In the genomic region with DNA sequence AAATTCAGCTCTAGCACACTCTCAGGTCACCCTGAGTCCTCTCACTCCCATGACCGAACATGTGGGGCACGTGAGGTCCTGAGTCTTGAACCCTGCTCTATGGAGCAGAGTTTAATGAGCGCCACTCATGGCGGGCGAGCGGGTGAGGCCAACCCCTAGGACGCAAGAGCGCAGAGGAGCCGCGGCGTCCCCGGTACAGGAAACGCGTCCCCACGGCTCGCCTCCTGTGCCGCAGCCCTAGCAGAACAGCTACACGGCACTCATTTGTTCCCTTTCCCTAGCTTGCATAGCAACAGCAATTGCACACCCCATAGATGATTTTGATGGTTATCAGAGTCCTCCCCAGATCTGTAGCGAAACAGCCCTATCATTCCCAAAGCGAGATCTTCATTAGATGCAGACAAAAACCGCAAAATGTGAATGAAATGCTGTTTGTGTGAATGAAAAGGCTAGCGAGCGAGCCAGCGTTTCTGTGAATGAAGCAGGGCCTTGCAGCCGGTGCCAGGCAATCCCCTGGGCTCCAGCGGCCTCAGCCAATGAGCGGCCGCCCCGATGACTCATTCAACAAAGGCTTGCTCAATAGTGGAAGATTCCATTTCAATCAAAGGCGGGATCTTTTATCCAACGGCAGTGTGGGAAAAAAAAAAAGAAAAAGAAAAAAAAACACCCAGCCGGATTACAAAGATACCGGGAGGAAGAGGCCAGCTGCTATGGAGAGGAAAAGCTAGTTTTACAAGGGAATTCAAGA, we compare ENCODE assay signal across 1 cellular context.
A peak's percentile ranks its signal among the peaks of the same experiment; 100 is the strongest.
TF ChIP-seq lines count a peak whose summit lies in the region.

No MANE protein-coding gene starts in this region.

TF ChIP-seq in HepG2, 621 proteins besides CTCF, POLR2A, EP300 and RAD21 (continued from another document and continues in another):
- TF ChIP-seq SMAD9 (CRISPR knock-in tag; IDR thresholded peaks at IDR 0.05) (no peak), SOX6 (IDR thresholded peaks at IDR 0.05) (no peak), SOX6 (CRISPR knock-in tag; IDR thresholded peaks at IDR 0.05) (peak; percentile 17; the same call in 1 of the 2 replicates), ZNF543 (CRISPR knock-in tag; IDR thresholded peaks at IDR 0.05) (no peak), ZNF17 (CRISPR knock-in tag; IDR thresholded peaks at IDR 0.05) (no peak), ARNT2 (CRISPR knock-in tag; IDR thresholded peaks at IDR 0.05; ENCODE audit: low read depth) (no peak), EHMT2 (IDR thresholded peaks at IDR 0.05; ENCODE audit: borderline replicate concordance, low read depth, low read length) (no peak; the same call in 1 of the 2 replicates), HNF4A (CRISPR knock-in tag; IDR thresholded peaks at IDR 0.05) (peak; percentile 78), ZBTB7A (CRISPR knock-in tag; IDR thresholded peaks at IDR 0.05) (no peak), GLI4 (CRISPR knock-in tag; IDR thresholded peaks at IDR 0.05; ENCODE audit: borderline replicate concordance) (no peak), CREB1 (IDR thresholded peaks at IDR 0.05) (no peak), CREB1 (CRISPR knock-in tag; IDR thresholded peaks at IDR 0.05) (peak; percentile 65), FOSL2 (CRISPR knock-in tag; IDR thresholded peaks at IDR 0.05) (peak; percentile 97), ZNF230 (CRISPR knock-in tag; IDR thresholded peaks at IDR 0.05) (no peak), HMG20B (CRISPR knock-in tag; conservative IDR thresholded peaks at IDR 0.05) (peak; percentile 6; the same call in 1 of the 2 replicates), ZSCAN25 (CRISPR knock-in tag; IDR thresholded peaks at IDR 0.05) (no peak), BRD4 (CRISPR knock-in tag; IDR thresholded peaks at IDR 0.05) (no peak; the same call in 1 of the 2 replicates), NFYC (CRISPR knock-in tag; IDR thresholded peaks at IDR 0.05) (peak; percentile 83), RXRA (CRISPR knock-in tag; IDR thresholded peaks at IDR 0.05) (peak; percentile 29; the same call in 1 of the 2 replicates), SNRNP70 (IDR thresholded peaks at IDR 0.05; ENCODE audit: low read depth, low read length) (no peak), ZNF790 (CRISPR knock-in tag; IDR thresholded peaks at IDR 0.05; ENCODE audit: borderline replicate concordance) (no peak), IKZF4 (CRISPR knock-in tag; IDR thresholded peaks at IDR 0.05; ENCODE audit: borderline replicate concordance, low read depth, not compliant biosample characterization) (no peak), HHEX (CRISPR knock-in tag; IDR thresholded peaks at IDR 0.05) (no peak), JDP2 (CRISPR knock-in tag; IDR thresholded peaks at IDR 0.05; ENCODE audit: borderline replicate concordance) (no peak), ATF7 (IDR thresholded peaks at IDR 0.05) (peak; percentile 64), ATF7 (CRISPR knock-in tag; IDR thresholded peaks at IDR 0.05) (peak; percentile 81)
- TF ChIP-seq, protein P1, sequence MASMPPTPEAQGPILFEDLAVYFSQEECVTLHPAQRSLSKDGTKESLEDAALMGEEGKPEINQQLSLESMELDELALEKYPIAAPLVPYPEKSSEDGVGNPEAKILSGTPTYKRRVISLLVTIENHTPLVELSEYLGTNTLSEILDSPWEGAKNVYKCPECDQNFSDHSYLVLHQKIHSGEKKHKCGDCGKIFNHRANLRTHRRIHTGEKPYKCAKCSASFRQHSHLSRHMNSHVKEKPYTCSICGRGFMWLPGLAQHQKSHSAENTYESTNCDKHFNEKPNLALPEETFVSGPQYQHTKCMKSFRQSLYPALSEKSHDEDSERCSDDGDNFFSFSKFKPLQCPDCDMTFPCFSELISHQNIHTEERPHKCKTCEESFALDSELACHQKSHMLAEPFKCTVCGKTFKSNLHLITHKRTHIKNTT (CRISPR knock-in tag; IDR thresholded peaks at IDR 0.05), result no peak
- TF ChIP-seq, protein P2, sequence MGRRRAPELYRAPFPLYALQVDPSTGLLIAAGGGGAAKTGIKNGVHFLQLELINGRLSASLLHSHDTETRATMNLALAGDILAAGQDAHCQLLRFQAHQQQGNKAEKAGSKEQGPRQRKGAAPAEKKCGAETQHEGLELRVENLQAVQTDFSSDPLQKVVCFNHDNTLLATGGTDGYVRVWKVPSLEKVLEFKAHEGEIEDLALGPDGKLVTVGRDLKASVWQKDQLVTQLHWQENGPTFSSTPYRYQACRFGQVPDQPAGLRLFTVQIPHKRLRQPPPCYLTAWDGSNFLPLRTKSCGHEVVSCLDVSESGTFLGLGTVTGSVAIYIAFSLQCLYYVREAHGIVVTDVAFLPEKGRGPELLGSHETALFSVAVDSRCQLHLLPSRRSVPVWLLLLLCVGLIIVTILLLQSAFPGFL (CRISPR knock-in tag; IDR thresholded peaks at IDR 0.05), result no peak
- TF ChIP-seq, protein P3, sequence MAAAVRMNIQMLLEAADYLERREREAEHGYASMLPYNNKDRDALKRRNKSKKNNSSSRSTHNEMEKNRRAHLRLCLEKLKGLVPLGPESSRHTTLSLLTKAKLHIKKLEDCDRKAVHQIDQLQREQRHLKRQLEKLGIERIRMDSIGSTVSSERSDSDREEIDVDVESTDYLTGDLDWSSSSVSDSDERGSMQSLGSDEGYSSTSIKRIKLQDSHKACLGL (CRISPR knock-in tag; IDR thresholded peaks at IDR 0.05), result no peak
- TF ChIP-seq, protein P4, sequence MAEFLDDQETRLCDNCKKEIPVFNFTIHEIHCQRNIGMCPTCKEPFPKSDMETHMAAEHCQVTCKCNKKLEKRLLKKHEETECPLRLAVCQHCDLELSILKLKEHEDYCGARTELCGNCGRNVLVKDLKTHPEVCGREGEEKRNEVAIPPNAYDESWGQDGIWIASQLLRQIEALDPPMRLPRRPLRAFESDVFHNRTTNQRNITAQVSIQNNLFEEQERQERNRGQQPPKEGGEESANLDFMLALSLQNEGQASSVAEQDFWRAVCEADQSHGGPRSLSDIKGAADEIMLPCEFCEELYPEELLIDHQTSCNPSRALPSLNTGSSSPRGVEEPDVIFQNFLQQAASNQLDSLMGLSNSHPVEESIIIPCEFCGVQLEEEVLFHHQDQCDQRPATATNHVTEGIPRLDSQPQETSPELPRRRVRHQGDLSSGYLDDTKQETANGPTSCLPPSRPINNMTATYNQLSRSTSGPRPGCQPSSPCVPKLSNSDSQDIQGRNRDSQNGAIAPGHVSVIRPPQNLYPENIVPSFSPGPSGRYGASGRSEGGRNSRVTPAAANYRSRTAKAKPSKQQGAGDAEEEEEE (CRISPR knock-in tag; IDR thresholded peaks at IDR 0.05; ENCODE audit: borderline replicate concordance), result no peak
- TF ChIP-seq, protein P5, sequence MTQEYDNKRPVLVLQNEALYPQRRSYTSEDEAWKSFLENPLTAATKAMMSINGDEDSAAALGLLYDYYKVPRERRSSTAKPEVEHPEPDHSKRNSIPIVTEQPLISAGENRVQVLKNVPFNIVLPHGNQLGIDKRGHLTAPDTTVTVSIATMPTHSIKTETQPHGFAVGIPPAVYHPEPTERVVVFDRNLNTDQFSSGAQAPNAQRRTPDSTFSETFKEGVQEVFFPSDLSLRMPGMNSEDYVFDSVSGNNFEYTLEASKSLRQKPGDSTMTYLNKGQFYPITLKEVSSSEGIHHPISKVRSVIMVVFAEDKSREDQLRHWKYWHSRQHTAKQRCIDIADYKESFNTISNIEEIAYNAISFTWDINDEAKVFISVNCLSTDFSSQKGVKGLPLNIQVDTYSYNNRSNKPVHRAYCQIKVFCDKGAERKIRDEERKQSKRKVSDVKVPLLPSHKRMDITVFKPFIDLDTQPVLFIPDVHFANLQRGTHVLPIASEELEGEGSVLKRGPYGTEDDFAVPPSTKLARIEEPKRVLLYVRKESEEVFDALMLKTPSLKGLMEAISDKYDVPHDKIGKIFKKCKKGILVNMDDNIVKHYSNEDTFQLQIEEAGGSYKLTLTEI (CRISPR knock-in tag; conservative IDR thresholded peaks at IDR 0.05), result no peak
- TF ChIP-seq, protein P6, sequence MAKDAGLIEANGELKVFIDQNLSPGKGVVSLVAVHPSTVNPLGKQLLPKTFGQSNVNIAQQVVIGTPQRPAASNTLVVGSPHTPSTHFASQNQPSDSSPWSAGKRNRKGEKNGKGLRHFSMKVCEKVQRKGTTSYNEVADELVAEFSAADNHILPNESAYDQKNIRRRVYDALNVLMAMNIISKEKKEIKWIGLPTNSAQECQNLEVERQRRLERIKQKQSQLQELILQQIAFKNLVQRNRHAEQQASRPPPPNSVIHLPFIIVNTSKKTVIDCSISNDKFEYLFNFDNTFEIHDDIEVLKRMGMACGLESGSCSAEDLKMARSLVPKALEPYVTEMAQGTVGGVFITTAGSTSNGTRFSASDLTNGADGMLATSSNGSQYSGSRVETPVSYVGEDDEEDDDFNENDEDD (CRISPR knock-in tag; IDR thresholded peaks at IDR 0.05; ENCODE audit: borderline replicate concordance), result peak; percentile 66; the same call in 1 of the 2 replicates
- TF ChIP-seq, protein P7, sequence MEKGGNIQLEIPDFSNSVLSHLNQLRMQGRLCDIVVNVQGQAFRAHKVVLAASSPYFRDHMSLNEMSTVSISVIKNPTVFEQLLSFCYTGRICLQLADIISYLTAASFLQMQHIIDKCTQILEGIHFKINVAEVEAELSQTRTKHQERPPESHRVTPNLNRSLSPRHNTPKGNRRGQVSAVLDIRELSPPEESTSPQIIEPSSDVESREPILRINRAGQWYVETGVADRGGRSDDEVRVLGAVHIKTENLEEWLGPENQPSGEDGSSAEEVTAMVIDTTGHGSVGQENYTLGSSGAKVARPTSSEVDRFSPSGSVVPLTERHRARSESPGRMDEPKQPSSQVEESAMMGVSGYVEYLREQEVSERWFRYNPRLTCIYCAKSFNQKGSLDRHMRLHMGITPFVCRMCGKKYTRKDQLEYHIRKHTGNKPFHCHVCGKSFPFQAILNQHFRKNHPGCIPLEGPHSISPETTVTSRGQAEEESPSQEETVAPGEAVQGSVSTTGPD (CRISPR knock-in tag; IDR thresholded peaks at IDR 0.05), result no peak
- TF ChIP-seq, protein P8, sequence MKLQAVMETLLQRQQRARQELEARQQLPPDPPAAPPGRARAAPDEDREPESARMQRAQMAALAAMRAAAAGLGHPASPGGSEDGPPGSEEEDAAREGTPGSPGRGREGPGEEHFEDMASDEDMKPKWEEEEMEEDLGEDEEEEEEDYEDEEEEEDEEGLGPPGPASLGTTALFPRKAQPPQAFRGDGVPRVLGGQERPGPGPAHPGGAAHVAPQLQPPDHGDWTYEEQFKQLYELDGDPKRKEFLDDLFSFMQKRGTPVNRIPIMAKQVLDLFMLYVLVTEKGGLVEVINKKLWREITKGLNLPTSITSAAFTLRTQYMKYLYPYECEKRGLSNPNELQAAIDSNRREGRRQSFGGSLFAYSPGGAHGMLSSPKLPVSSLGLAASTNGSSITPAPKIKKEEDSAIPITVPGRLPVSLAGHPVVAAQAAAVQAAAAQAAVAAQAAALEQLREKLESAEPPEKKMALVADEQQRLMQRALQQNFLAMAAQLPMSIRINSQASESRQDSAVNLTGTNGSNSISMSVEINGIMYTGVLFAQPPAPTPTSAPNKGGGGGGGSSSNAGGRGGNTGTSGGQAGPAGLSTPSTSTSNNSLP (IDR thresholded peaks at IDR 0.05; ENCODE audit: low read depth, low read length), result peak; percentile 82
- TF ChIP-seq, protein P9, sequence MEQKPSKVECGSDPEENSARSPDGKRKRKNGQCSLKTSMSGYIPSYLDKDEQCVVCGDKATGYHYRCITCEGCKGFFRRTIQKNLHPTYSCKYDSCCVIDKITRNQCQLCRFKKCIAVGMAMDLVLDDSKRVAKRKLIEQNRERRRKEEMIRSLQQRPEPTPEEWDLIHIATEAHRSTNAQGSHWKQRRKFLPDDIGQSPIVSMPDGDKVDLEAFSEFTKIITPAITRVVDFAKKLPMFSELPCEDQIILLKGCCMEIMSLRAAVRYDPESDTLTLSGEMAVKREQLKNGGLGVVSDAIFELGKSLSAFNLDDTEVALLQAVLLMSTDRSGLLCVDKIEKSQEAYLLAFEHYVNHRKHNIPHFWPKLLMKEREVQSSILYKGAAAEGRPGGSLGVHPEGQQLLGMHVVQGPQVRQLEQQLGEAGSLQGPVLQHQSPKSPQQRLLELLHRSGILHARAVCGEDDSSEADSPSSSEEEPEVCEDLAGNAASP (CRISPR knock-in tag; IDR thresholded peaks at IDR 0.05; ENCODE audit: borderline replicate concordance), result peak; percentile 31; the same call in 1 of the 2 replicates
- TF ChIP-seq, protein P10, sequence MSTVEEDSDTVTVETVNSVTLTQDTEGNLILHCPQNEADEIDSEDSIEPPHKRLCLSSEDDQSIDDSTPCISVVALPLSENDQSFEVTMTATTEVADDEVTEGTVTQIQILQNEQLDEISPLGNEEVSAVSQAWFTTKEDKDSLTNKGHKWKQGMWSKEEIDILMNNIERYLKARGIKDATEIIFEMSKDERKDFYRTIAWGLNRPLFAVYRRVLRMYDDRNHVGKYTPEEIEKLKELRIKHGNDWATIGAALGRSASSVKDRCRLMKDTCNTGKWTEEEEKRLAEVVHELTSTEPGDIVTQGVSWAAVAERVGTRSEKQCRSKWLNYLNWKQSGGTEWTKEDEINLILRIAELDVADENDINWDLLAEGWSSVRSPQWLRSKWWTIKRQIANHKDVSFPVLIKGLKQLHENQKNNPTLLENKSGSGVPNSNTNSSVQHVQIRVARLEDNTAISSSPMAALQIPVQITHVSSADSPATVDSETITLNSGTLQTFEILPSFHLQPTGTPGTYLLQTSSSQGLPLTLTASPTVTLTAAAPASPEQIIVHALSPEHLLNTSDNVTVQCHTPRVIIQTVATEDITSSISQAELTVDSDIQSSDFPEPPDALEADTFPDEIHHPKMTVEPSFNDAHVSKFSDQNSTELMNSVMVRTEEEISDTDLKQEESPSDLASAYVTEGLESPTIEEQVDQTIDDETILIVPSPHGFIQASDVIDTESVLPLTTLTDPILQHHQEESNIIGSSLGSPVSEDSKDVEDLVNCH (CRISPR knock-in tag; IDR thresholded peaks at IDR 0.05), result no peak
- TF ChIP-seq, protein P11, sequence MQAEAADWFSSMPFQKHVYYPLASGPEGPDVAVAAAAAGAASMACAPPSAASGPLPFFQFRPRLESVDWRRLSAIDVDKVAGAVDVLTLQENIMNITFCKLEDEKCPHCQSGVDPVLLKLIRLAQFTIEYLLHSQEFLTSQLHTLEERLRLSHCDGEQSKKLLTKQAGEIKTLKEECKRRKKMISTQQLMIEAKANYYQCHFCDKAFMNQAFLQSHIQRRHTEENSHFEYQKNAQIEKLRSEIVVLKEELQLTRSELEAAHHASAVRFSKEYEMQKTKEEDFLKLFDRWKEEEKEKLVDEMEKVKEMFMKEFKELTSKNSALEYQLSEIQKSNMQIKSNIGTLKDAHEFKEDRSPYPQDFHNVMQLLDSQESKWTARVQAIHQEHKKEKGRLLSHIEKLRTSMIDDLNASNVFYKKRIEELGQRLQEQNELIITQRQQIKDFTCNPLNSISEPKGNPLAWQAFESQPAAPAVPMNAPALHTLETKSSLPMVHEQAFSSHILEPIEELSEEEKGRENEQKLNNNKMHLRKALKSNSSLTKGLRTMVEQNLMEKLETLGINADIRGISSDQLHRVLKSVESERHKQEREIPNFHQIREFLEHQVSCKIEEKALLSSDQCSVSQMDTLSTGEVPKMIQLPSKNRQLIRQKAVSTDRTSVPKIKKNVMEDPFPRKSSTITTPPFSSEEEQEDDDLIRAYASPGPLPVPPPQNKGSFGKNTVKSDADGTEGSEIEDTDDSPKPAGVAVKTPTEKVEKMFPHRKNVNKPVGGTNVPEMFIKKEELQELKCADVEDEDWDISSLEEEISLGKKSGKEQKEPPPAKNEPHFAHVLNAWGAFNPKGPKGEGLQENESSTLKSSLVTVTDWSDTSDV (CRISPR knock-in tag; IDR thresholded peaks at IDR 0.05), result no peak
- TF ChIP-seq, protein P12, sequence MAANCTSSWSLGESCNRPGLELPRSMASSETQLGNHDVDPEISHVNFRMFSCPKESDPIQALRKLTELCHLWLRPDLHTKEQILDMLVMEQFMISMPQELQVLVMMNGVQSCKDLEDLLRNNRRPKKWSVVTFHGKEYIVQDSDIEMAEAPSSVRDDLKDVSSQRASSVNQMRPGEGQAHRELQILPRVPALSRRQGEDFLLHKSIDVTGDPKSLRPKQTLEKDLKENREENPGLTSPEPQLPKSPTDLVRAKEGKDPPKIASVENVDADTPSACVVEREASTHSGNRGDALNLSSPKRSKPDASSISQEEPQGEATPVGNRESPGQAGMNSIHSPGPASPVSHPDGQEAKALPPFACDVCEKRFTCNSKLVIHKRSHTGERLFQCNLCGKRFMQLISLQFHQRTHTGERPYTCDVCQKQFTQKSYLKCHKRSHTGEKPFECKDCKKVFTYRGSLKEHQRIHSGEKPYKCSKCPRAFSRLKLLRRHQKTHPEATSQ (CRISPR knock-in tag; IDR thresholded peaks at IDR 0.05; ENCODE audit: borderline replicate concordance), result no peak
